1 cellular context compared by ENCODE assay signal in genomic region chr12:6195665-6196535, GRCh38.
A peak's percentile ranks its signal among the peaks of the same experiment; 100 is the strongest.
TF ChIP-seq lines count a peak whose summit lies in the region.

No MANE protein-coding gene starts in this region.

TF ChIP-seq in liver, 16 proteins besides CTCF, POLR2A, EP300 and RAD21 (continued from another document):
- TF ChIP-seq, protein P1, sequence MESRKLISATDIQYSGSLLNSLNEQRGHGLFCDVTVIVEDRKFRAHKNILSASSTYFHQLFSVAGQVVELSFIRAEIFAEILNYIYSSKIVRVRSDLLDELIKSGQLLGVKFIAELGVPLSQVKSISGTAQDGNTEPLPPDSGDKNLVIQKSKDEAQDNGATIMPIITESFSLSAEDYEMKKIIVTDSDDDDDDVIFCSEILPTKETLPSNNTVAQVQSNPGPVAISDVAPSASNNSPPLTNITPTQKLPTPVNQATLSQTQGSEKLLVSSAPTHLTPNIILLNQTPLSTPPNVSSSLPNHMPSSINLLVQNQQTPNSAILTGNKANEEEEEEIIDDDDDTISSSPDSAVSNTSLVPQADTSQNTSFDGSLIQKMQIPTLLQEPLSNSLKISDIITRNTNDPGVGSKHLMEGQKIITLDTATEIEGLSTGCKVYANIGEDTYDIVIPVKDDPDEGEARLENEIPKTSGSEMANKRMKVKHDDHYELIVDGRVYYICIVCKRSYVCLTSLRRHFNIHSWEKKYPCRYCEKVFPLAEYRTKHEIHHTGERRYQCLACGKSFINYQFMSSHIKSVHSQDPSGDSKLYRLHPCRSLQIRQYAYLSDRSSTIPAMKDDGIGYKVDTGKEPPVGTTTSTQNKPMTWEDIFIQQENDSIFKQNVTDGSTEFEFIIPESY (IDR thresholded peaks at IDR 0.05) = no peak
- peak; percentile 20 for TF ChIP-seq FOXA2 (IDR thresholded peaks at IDR 0.05)
- peak; percentile 78 to 79 for TF ChIP-seq JUND (IDR thresholded peaks at IDR 0.05)
- TF ChIP-seq, protein P2, sequence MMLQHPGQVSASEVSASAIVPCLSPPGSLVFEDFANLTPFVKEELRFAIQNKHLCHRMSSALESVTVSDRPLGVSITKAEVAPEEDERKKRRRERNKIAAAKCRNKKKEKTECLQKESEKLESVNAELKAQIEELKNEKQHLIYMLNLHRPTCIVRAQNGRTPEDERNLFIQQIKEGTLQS (IDR thresholded peaks at IDR 0.05) = no peak
- TF ChIP-seq GABPA (IDR thresholded peaks at IDR 0.05 in 1 of 2, conservative IDR thresholded peaks at IDR 0.05 in 1 of 2) = peak in 1 of 2 donors; percentile 18
